In the genomic region with DNA sequence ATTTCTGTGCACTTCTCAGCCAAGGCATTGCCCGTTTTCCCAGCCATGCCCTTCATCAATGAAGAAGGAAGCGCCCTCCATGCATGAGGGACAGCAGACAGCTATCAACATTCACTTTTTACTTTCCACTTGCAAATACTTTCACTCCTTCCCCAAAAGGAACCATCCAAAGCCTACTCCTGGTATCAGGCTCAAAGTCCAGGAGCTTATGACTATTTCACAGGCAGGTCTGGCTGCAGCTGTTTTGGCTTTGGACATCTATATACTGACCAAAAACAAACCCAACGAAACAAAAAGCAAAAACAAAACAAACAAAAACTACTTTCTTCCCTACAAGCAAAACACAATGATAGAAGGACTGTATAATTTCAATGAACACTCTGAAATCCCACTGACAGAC, we compare ENCODE assay signal across 19 cellular contexts.
DNase-seq lines count a peak whose midpoint lies in the region; ATAC-seq, FAIRE-seq and TF ChIP-seq lines count a peak whose summit lies in the region.
"Had no signal": no experiment of that assay in that cellular context is flagged by ENCODE, and none has a peak within 500 bp of the region (broad histone marks: within the 10 kb centered on the region; RNA-seq: fewer than 3 reads in every experiment).

No MANE protein-coding gene starts in this region.

- intact Hi-C loops in natural killer cell (cut with micrococcal nuclease): loop anchor here (10.0 kb wide), 1 partner anchor 682 kb away; no protein-coding TSS in a partner anchor

- no peaks in the 10 kb centered on the region for H3K79me2 ChIP-seq in H1 (ENCODE audit: control insufficient read depth in 1 of 2, insufficient read depth in 2 of 2, low read length in 2 of 2)

- peaks cover 23% of the 10 kb centered on the region for H3K4me1 ChIP-seq in CD8-positive, alpha-beta memory T cell (ENCODE audit: insufficient read depth, low read length)
- H3K4me1 ChIP-seq in H1 (replicated peaks in 1 of 4; ENCODE audit: control insufficient read depth in 3 of 4, insufficient read depth in 4 of 4, low read length in 3 of 4): peaks cover 0 to 3% (median 1%) of the 10 kb centered on the region in 4 experiments; a peak in 1 of 7 replicates
- H3K4me1 ChIP-seq: A549 had no signal

- no peak overlapping the region for H2BK5ac ChIP-seq in H1 (ENCODE audit: low read depth, low read length)

- no peak overlapping the region for H2BK120ac ChIP-seq in H1 (replicated peaks; ENCODE audit: low read depth, low read length)

- no peak overlapping the region for H3K4me2 ChIP-seq in H1 (ENCODE audit: insufficient read depth in 1 of 2, low read depth in 2 of 2, low read length in 2 of 2)
- H3K4me2 ChIP-seq: A549 had no signal

- H3K27me3 ChIP-seq in CD8-positive, alpha-beta memory T cell (ENCODE audit: insufficient read depth, low read length, poor library complexity, severe bottlenecking): no peaks in the 10 kb centered on the region
- H3K27me3 ChIP-seq in H1 (replicated peaks in 1 of 4; ENCODE audit: control insufficient read depth in 3 of 4, extremely low read depth in 1 of 4, insufficient read depth in 3 of 4, low read length in 3 of 4): no peaks in the 10 kb centered on the region

- H2AFZ ChIP-seq in H1 (ENCODE audit: low read length): 0 out of 2 replicates have a peak overlapping the region, but pooled peaks have one; percentile 32

- H3K36me3 Mint-ChIP-seq in T-helper 1 cell treated with Interleukin-12 subunit alpha and Interleukin-12 subunit beta and Interleukin-4 antibody, amounts not matched to agents 30 μg/mL and 1 μg/mL, for 36 hours (ENCODE audit: low read depth): peaks cover 65% of the 10 kb centered on the region
- H3K36me3 Mint-ChIP-seq in CD8-positive, alpha-beta memory T cell: peaks cover 0 to 8% (median 8%) of the 10 kb centered on the region in 3 donors
- H3K36me3 Mint-ChIP-seq in natural killer cell: no peaks in the 10 kb centered on the region

- no peak for DNase-seq in T-helper 1 cell
- DNase-seq in CD8-positive, alpha-beta memory T cell: no peak
- no peak for DNase-seq in H1 (ENCODE audit: low read depth in 1 of 2, low spot score in 2 of 2)
- no peak for DNase-seq in natural killer cell
- no peak for DNase-seq in stimulated activated naive CD4-positive, alpha-beta T cell (lab: John Stamatoyannopoulos, UW)
- no peak for DNase-seq in RWPE1 (ENCODE audit: low spot score)
- DNase-seq: AML-193; CD4-positive, alpha-beta T cell; DMS79 treated with DMSO at 0.1 percent for 48 hours; GF-D8; HCEC 1CT; IMR-90 had no signal

- no peak overlapping the region for H4K91ac ChIP-seq in H1 (replicated peaks; ENCODE audit: insufficient read length, low read length)

- TF ChIP-seq CTCF in H1 (IDR thresholded peaks at IDR 0.05; ENCODE audit: control extremely low read depth in 1 of 3, insufficient read depth in 1 of 3, low read depth in 1 of 3, low read length in 3 of 3): no peak
- no peak for TF ChIP-seq CTCF in natural killer cell (IDR thresholded peaks at IDR 0.05)
- no peak for TF ChIP-seq CTCF in RWPE1 (conservative IDR thresholded peaks at IDR 0.05; ENCODE audit: low read depth)

- H3K27ac Mint-ChIP-seq in T-helper 1 cell treated with Interleukin-12 subunit alpha and Interleukin-12 subunit beta and Interleukin-4 antibody, amounts not matched to agents 30 μg/mL and 1 μg/mL, for 36 hours: peak overlapping the region; percentile 16
- peak overlapping the region; percentile 3 to 96 (median 80) for H3K27ac Mint-ChIP-seq in CD8-positive, alpha-beta memory T cell
- H3K27ac Mint-ChIP-seq in natural killer cell: peak overlapping the region; percentile 31 to 64
- H3K27ac Mint-ChIP-seq: CD4-positive, alpha-beta T cell had no signal

- no peaks in the 10 kb centered on the region for H3K9me3 ChIP-seq in CD8-positive, alpha-beta memory T cell (ENCODE audit: low read length)
- 0 out of 4 replicates have a peak, but pooled peaks cover 0 to 3% of the 10 kb centered on the region in 2 experiments for H3K9me3 ChIP-seq in H1 (ENCODE audit: insufficient read depth in 2 of 2, low read depth in 1 of 2, low read length in 1 of 2)
- H3K9me3 ChIP-seq: A549 had no signal

- no peak overlapping the region for H4K5ac ChIP-seq in H1 (ENCODE audit: insufficient read length, low read depth, low read length)

- no peaks in the 10 kb centered on the region for H3K79me1 ChIP-seq in H1 (ENCODE audit: low read depth, low read length)

- no peak overlapping the region for H3K4me3 ChIP-seq in CD8-positive, alpha-beta memory T cell (ENCODE audit: low read length)
- H3K4me3 ChIP-seq in H1 (ENCODE audit: extremely low read depth in 1 of 4, insufficient read depth in 2 of 4, low read depth in 3 of 4, low read length in 4 of 4): no peak overlapping the region
- H3K4me3 ChIP-seq: A549 had no signal

- FAIRE-seq in H1 (lab: Jason Lieb, UNC): no peak
- FAIRE-seq: A549, GM19239, H54 had no signal

- H3K27me3 Mint-ChIP-seq in T-helper 1 cell treated with Interleukin-12 subunit alpha and Interleukin-12 subunit beta and Interleukin-4 antibody, amounts not matched to agents 30 μg/mL and 1 μg/mL, for 36 hours (ENCODE audit: low read depth): no peaks in the 10 kb centered on the region
- H3K27me3 Mint-ChIP-seq in CD8-positive, alpha-beta memory T cell: peaks cover 0 to 2% of the 10 kb centered on the region in 2 donors
- no peaks in the 10 kb centered on the region for H3K27me3 Mint-ChIP-seq in natural killer cell (ENCODE audit: low read depth in 2 of 2)
- H3K27me3 Mint-ChIP-seq: CD4-positive, alpha-beta T cell had no signal

- no peak overlapping the region for H3K9ac ChIP-seq in H1 (replicated peaks in 1 of 4; ENCODE audit: extremely low read depth in 1 of 4, low read depth in 3 of 4, low read length in 3 of 4)

- H2BK15ac ChIP-seq in H1 (ENCODE audit: low read length): no peak overlapping the region

- H2BK20ac ChIP-seq in H1 (ENCODE audit: low read length): no peak overlapping the region

- H3K4me3 Mint-ChIP-seq in T-helper 1 cell treated with Interleukin-12 subunit alpha and Interleukin-12 subunit beta and Interleukin-4 antibody, amounts not matched to agents 30 μg/mL and 1 μg/mL, for 36 hours: no peak overlapping the region
- H3K4me3 Mint-ChIP-seq in CD8-positive, alpha-beta memory T cell: peak overlapping the region in 3 of 7 donors; percentile 8 to 64 (median 14)
- H3K4me3 Mint-ChIP-seq in natural killer cell: no peak overlapping the region
- H3K4me3 Mint-ChIP-seq: CD4-positive, alpha-beta T cell had no signal

- 86% methylated on average over 3 of the region's 3 CpGs; no CpG with 5 or more reads in 1 of the 2 experiments for WGBS in H1 (ENCODE audit: extremely low coverage in 1 of 2, insufficient coverage in 1 of 2, insufficient read length in 1 of 2, insufficient replicate concordance in 2 of 2, low coverage in 1 of 2, low lambda C conversion rate in 2 of 2, missing lambda C conversion rate in 1 of 2), 2 experiments

- POLR2A ChIA-PET in CD8-positive, alpha-beta memory T cell (lab: Charles Lee): no interaction called here
- POLR2A ChIA-PET in H1 (lab: Charles Lee; ENCODE audit: partially characterized antibody): no interaction called here
- POLR2A ChIA-PET in RWPE1 (lab: Yijun Ruan, JAX; ENCODE audit: low non-redundant PET): no interaction called here

- no peaks in the 10 kb centered on the region for H4K20me1 ChIP-seq in H1 (replicated peaks in 1 of 2; ENCODE audit: control insufficient read depth in 1 of 2, insufficient read depth in 2 of 2, low read length in 2 of 2)

- H3K23me2 ChIP-seq in H1 (ENCODE audit: low read depth, low read length): no peaks in the 10 kb centered on the region

- ATAC-seq in natural killer cell: no peak
- ATAC-seq: A549 had no signal

- no peak overlapping the region for H3K14ac ChIP-seq in H1 (ENCODE audit: insufficient read length)

- H3K18ac ChIP-seq in H1 (ENCODE audit: extremely low read depth, low read length): no peak overlapping the region

- H3K4me1 Mint-ChIP-seq in T-helper 1 cell treated with Interleukin-12 subunit alpha and Interleukin-12 subunit beta and Interleukin-4 antibody, amounts not matched to agents 30 μg/mL and 1 μg/mL, for 36 hours (ENCODE audit: low read depth): peaks cover 42% of the 10 kb centered on the region
- peaks cover 73 to 91% (median 90%) of the 10 kb centered on the region in 3 donors for H3K4me1 Mint-ChIP-seq in CD8-positive, alpha-beta memory T cell
- H3K4me1 Mint-ChIP-seq in natural killer cell: peaks cover 47 to 70% of the 10 kb centered on the region in 2 donors

- CTCF ChIA-PET in CD8-positive, alpha-beta memory T cell (lab: Charles Lee): interaction anchor here (3.2 kb wide), 1 partner anchor 16 kb away, joined by 17 read pairs; no protein-coding TSS in a partner anchor
- CTCF ChIA-PET in H1 (lab: Charles Lee; ENCODE audit: partially characterized antibody): interaction anchor here (1.1 to 1.2 kb wide), 2 partner anchors 16 to 558 kb away, joined by 3 read pairs; no protein-coding TSS in a partner anchor
- CTCF ChIA-PET in RWPE1 (lab: Yijun Ruan, JAX): no interaction called here

- no peak for TF ChIP-seq RAD21 in H1 (IDR thresholded peaks at IDR 0.05 in 1 of 2, conservative IDR thresholded peaks at IDR 0.05 in 1 of 2; ENCODE audit: low read depth in 2 of 2, low read length in 2 of 2)

- no peak for TF ChIP-seq EP300 in H1 (IDR thresholded peaks at IDR 0.05; ENCODE audit: borderline replicate concordance in 1 of 2, low read depth in 2 of 2, low read length in 2 of 2)

- no peak overlapping the region for H3K56ac ChIP-seq in H1 (replicated peaks; ENCODE audit: insufficient read length, low read depth, low read length)

- no peak overlapping the region for H3K4ac ChIP-seq in H1 (replicated peaks; ENCODE audit: insufficient read length, low read depth, low read length)

- H3K27ac ChIP-seq in CD8-positive, alpha-beta memory T cell (ENCODE audit: low read depth, low read length): no peak overlapping the region
- H3K27ac ChIP-seq in H1 (ENCODE audit: low read depth, low read length) (no peak overlapping the region), RWPE1 (no peak overlapping the region)
- H3K27ac ChIP-seq: 22Rv1, A549, C4-2B, HL-60 had no signal

- no peak for TF ChIP-seq POLR2A in H1 (IDR thresholded peaks at IDR 0.05; ENCODE audit: control extremely low read depth in 1 of 2, low read depth in 2 of 2, low read length in 2 of 2)

- no peak overlapping the region for H3K23ac ChIP-seq in H1 (ENCODE audit: insufficient read length)

- peaks cover 57% of the 10 kb centered on the region for H3K9me3 Mint-ChIP-seq in T-helper 1 cell treated with Interleukin-12 subunit alpha and Interleukin-12 subunit beta and Interleukin-4 antibody, amounts not matched to agents 30 μg/mL and 1 μg/mL, for 36 hours
- peaks cover 5 to 10% (median 7%) of the 10 kb centered on the region in 5 donors for H3K9me3 Mint-ChIP-seq in CD8-positive, alpha-beta memory T cell
- H3K9me3 Mint-ChIP-seq in natural killer cell: peaks cover 0 to 3% of the 10 kb centered on the region in 2 donors
- H3K9me3 Mint-ChIP-seq: CD4-positive, alpha-beta T cell had no signal

- H3K36me3 ChIP-seq in CD8-positive, alpha-beta memory T cell (ENCODE audit: insufficient read depth, low read length): no peaks in the 10 kb centered on the region
- H3K36me3 ChIP-seq in H1 (ENCODE audit: control insufficient read depth in 2 of 4, insufficient read depth in 4 of 4, low read length in 3 of 4): no peaks in the 10 kb centered on the region

- no peak overlapping the region for H2AK5ac ChIP-seq in H1 (ENCODE audit: low read depth, low read length)

- H4K8ac ChIP-seq in H1 (ENCODE audit: extremely low read depth, insufficient read depth, low read length): no peak overlapping the region

- H2BK12ac ChIP-seq in H1 (ENCODE audit: low read depth, low read length): no peak overlapping the region

Comparison
In these comparisons a context has a peak if more than half of its experiments do, and no peak if none do; other contexts are left out.
1. H3K27ac Mint-ChIP-seq: peak in every context shown above with its lines; median percentile 80 in CD8-positive, alpha-beta memory T cell; 48 in natural killer cell; 16 in T-helper 1 cell treated with Interleukin-12 subunit alpha and Interleukin-12 subunit beta and Interleukin-4 antibody, amounts not matched to agents 30 μg/mL and 1 μg/mL, for 36 hours.